ENCODE assay signal across 31 cellular contexts in genomic region chr5:139121120-139121519, GRCh38.
"Had no signal": no experiment of that assay in that cellular context is flagged by ENCODE, and none has a peak within 500 bp of the region (broad histone marks: within the 10 kb centered on the region; RNA-seq: fewer than 3 reads in every experiment).

No MANE protein-coding gene starts in this region.

- H3K9me3 ChIP-seq: adrenal gland, lower lobe of right lung, testis, upper lobe of left lung, vagina had no signal

- H3K4me3 Mint-ChIP-seq: activated naive CD4-positive, alpha-beta T cell treated with anti-CD3 and anti-CD28 coated beads for 36 hours; activated naive CD8-positive, alpha-beta T cell treated with anti-CD3 and anti-CD28 coated beads for 36 hours; activated T-helper 1 cell treated with anti-CD3 and anti-CD28 coated beads, Interleukin-12 subunit alpha, Interleukin-12 subunit beta, Interleukin-2, Interleukin-4 antibody, amounts not matched to agents 30 ng/mL and 10 ng/mL and 1 ng/mL, durations not matched to agents 14 hours and 24 hours and 36 hours; central memory CD8-positive, alpha-beta T cell; natural killer cell treated with Interleukin-12 subunit alpha and Interleukin-12 subunit beta and Interleukin-15 and Interleukin-18, amount 100 ng/mL, for 72 hours; T-helper 17 cell had no signal

- H3K4me1 Mint-ChIP-seq: activated naive CD8-positive, alpha-beta T cell treated with anti-CD3 and anti-CD28 coated beads for 36 hours; central memory CD8-positive, alpha-beta T cell; T-helper 17 cell had no signal

- H3K4me3 ChIP-seq: adrenal gland, lower lobe of right lung, testis, upper lobe of left lung, vagina had no signal

- H3K27ac Mint-ChIP-seq: activated naive CD4-positive, alpha-beta T cell treated with anti-CD3 and anti-CD28 coated beads for 36 hours; activated naive CD8-positive, alpha-beta T cell treated with anti-CD3 and anti-CD28 coated beads for 36 hours; activated T-helper 1 cell treated with anti-CD3 and anti-CD28 coated beads, Interleukin-12 subunit alpha, Interleukin-12 subunit beta, Interleukin-2, Interleukin-4 antibody, amounts not matched to agents 30 ng/mL and 10 ng/mL and 1 ng/mL, durations not matched to agents 14 hours and 24 hours and 36 hours; natural killer cell treated with Interleukin-12 subunit alpha and Interleukin-12 subunit beta and Interleukin-15 and Interleukin-18, amount 100 ng/mL, for 72 hours; T-helper 17 cell had no signal

- ATAC-seq: activated CD4-positive, CD25-positive, alpha-beta regulatory T cell treated with anti-CD3 and anti-CD28 coated beads, Interleukin-2, amount 50 U/mL, for 24 hours; left colon; lower lobe of right lung; natural killer cell treated with Interleukin-12 subunit alpha and Interleukin-12 subunit beta and Interleukin-15 and Interleukin-18, amount 100 ng/mL, for 72 hours; SK-N-SH treated with all-trans-retinoic acid at 6 μM for 48 hours; T-helper 17 cell had no signal

- H3K27me3 ChIP-seq: adrenal gland, brain microvascular endothelial cell, testis, upper lobe of left lung, vagina had no signal

- FAIRE-seq: astrocyte, endometrium, frontal cortex, keratinocyte had no signal

- H3K9me3 Mint-ChIP-seq: activated naive CD4-positive, alpha-beta T cell treated with anti-CD3 and anti-CD28 coated beads for 36 hours; activated naive CD8-positive, alpha-beta T cell treated with anti-CD3 and anti-CD28 coated beads for 36 hours; activated T-helper 1 cell treated with anti-CD3 and anti-CD28 coated beads, Interleukin-12 subunit alpha, Interleukin-12 subunit beta, Interleukin-2, Interleukin-4 antibody, amounts not matched to agents 30 ng/mL and 10 ng/mL and 1 ng/mL, durations not matched to agents 14 hours and 24 hours and 36 hours; central memory CD8-positive, alpha-beta T cell; natural killer cell treated with Interleukin-12 subunit alpha and Interleukin-12 subunit beta and Interleukin-15 and Interleukin-18, amount 100 ng/mL, for 72 hours had no signal

- H3K36me3 Mint-ChIP-seq: natural killer cell treated with Interleukin-12 subunit alpha and Interleukin-12 subunit beta and Interleukin-15 and Interleukin-18, amount 100 ng/mL, for 72 hours had no signal

- H3K27ac ChIP-seq: adrenal gland, brain microvascular endothelial cell, lower lobe of right lung, testis, upper lobe of left lung, vagina, WERI-Rb-1 had no signal

- H3K27me3 Mint-ChIP-seq: activated naive CD8-positive, alpha-beta T cell treated with anti-CD3 and anti-CD28 coated beads for 36 hours; central memory CD8-positive, alpha-beta T cell; natural killer cell treated with Interleukin-12 subunit alpha and Interleukin-12 subunit beta and Interleukin-15 and Interleukin-18, amount 100 ng/mL, for 72 hours; T-helper 17 cell had no signal

- DNase-seq: activated CD4-positive, alpha-beta T cell treated with anti-CD3 and anti-CD28 coated beads for 48 hours; activated CD4-positive, alpha-beta T cell treated with anti-CD3 and anti-CD28 coated beads, Interleukin-2, amount 50 U/mL, for 48 hours; activated CD8-positive, alpha-beta memory T cell treated with anti-CD3 and anti-CD28 coated beads, Interleukin-2, amount 50 U/mL, for 4 hours; activated effector memory CD4-positive, alpha-beta T cell treated with anti-CD3 and anti-CD28 coated beads, Interleukin-2, amount 50 U/mL, for 16 hours; activated naive CD4-positive, alpha-beta T cell treated with anti-CD3 and anti-CD28 coated beads for 36 hours; activated naive CD8-positive, alpha-beta T cell treated with anti-CD3 and anti-CD28 coated beads for 36 hours; activated T-cell treated with anti-CD3 and anti-CD28 coated beads, Interleukin-2, amount 50 U/mL, for 1 hour; brain microvascular endothelial cell; dermis blood vessel endothelial cell; effector CD8-positive, alpha-beta T cell; hippocampal formation; left colon; lower lobe of right lung; mesenchymal stem cell; stimulated activated naive CD4-positive, alpha-beta T cell; T-helper 17 cell; T1000; testis; upper lobe of left lung; WERI-Rb-1 had no signal

- H3K4me1 ChIP-seq: lower lobe of right lung, upper lobe of left lung, vagina had no signal
